9 cellular contexts compared by ENCODE assay signal in genomic region chr3:53495518-53496501, GRCh38. TPM values are rescaled to one million over a fixed set of nuclear protein-coding genes. Genes with fewer than 3 reads are reported as not detected.
DNase-seq lines count a peak whose midpoint lies in the region.
"Had no signal": no experiment of that assay in that cellular context is flagged by ENCODE, and none has a peak within 500 bp of the region (broad histone marks: within the 10 kb centered on the region; RNA-seq: fewer than 3 reads in every experiment).

No MANE protein-coding gene starts in this region.

- H3K4me3 Mint-ChIP-seq in activated T-helper 2 cell treated with anti-CD3 and anti-CD28 coated beads, Interferon-gamma antibody, Interleukin-2, Interleukin-4, amounts not matched to agents 10 μg/mL and 5 μg/mL and 100 μg/mL, durations not matched to agents 14 hours and 24 hours and 36 hours (ENCODE audit: low read depth): peak overlapping the region; percentile 50

- H3K4me3 ChIP-seq in iPS-11a (ENCODE audit: low read depth, low read length) (peak overlapping the region; percentile 41), skeletal muscle satellite cell (ENCODE audit: low read length) (peak overlapping the region; percentile 49)
- H3K4me3 ChIP-seq in effector memory CD4-positive, alpha-beta T cell (ENCODE audit: insufficient read depth, low read depth, low read length, poor library complexity, severe bottlenecking): no peak overlapping the region

- no peak overlapping the region for H3K9ac ChIP-seq in skeletal muscle satellite cell (ENCODE audit: low read depth, low read length)

- no peaks in the 10 kb centered on the region for H3K36me3 Mint-ChIP-seq in activated T-helper 2 cell treated with anti-CD3 and anti-CD28 coated beads, Interferon-gamma antibody, Interleukin-2, Interleukin-4, amounts not matched to agents 10 μg/mL and 5 μg/mL and 100 μg/mL, durations not matched to agents 14 hours and 24 hours and 36 hours (ENCODE audit: low read depth)

- no peak overlapping the region for H3K27ac Mint-ChIP-seq in activated T-helper 2 cell treated with anti-CD3 and anti-CD28 coated beads, Interferon-gamma antibody, Interleukin-2, Interleukin-4, amounts not matched to agents 10 μg/mL and 5 μg/mL and 100 μg/mL, durations not matched to agents 14 hours and 24 hours and 36 hours

- DNase-seq in SHP77 (lab: John Stamatoyannopoulos, UW) (peak; percentile 49 to 52), SHP77 treated with DMSO at 0.1 percent for 48 hours (lab: John Stamatoyannopoulos, UW) (no peak), EL (no peak), NCI-H2029 treated with DMSO at 0.1 percent for 48 hours (lab: John Stamatoyannopoulos, UW) (no peak)
- no peak for DNase-seq in activated T-helper 2 cell treated with anti-CD3 and anti-CD28 coated beads, Interferon-gamma antibody, Interleukin-2, Interleukin-4, amounts not matched to agents 10 μg/mL and 5 μg/mL and 100 μg/mL, durations not matched to agents 14 hours and 24 hours and 36 hours (ENCODE audit: low spot score)
- DNase-seq in effector memory CD4-positive, alpha-beta T cell: no peak

- intact Hi-C loops in activated T-helper 2 cell treated with anti-CD3 and anti-CD28 coated beads, Interferon-gamma antibody, Interleukin-2, Interleukin-4, amounts not matched to agents 10 μg/mL and 5 μg/mL and 100 μg/mL, durations not matched to agents 14 hours and 24 hours and 36 hours (cut with micrococcal nuclease): no loop called here

- H3K27me3 ChIP-seq in skeletal muscle satellite cell (ENCODE audit: control insufficient read depth, insufficient read depth, low read length): peaks cover 74% of the 10 kb centered on the region
- peaks cover 18% of the 10 kb centered on the region for H3K27me3 ChIP-seq in effector memory CD4-positive, alpha-beta T cell (replicated peaks; ENCODE audit: control insufficient read depth, insufficient read depth, low read length, poor library complexity, severe bottlenecking)

- no peaks in the 10 kb centered on the region for H3K4me1 Mint-ChIP-seq in activated T-helper 2 cell treated with anti-CD3 and anti-CD28 coated beads, Interferon-gamma antibody, Interleukin-2, Interleukin-4, amounts not matched to agents 10 μg/mL and 5 μg/mL and 100 μg/mL, durations not matched to agents 14 hours and 24 hours and 36 hours (ENCODE audit: low read depth)

- H3K27ac ChIP-seq in effector memory CD4-positive, alpha-beta T cell (ENCODE audit: insufficient read depth, low read length, poor library complexity, severe bottlenecking): no peak overlapping the region

- H3K9me3 Mint-ChIP-seq in activated T-helper 2 cell treated with anti-CD3 and anti-CD28 coated beads, Interferon-gamma antibody, Interleukin-2, Interleukin-4, amounts not matched to agents 10 μg/mL and 5 μg/mL and 100 μg/mL, durations not matched to agents 14 hours and 24 hours and 36 hours: no peaks in the 10 kb centered on the region

- peaks cover 6% of the 10 kb centered on the region for H3K4me1 ChIP-seq in skeletal muscle satellite cell (ENCODE audit: control insufficient read depth, insufficient read depth, low read length)
- peaks cover 13% of the 10 kb centered on the region for H3K4me1 ChIP-seq in effector memory CD4-positive, alpha-beta T cell (ENCODE audit: control insufficient read depth, insufficient read depth, low read length, poor library complexity, severe bottlenecking)

- peak overlapping the region; percentile 58 for H3K4me2 ChIP-seq in skeletal muscle satellite cell (ENCODE audit: low read length)

- peaks cover 60% of the 10 kb centered on the region for H3K27me3 Mint-ChIP-seq in activated T-helper 2 cell treated with anti-CD3 and anti-CD28 coated beads, Interferon-gamma antibody, Interleukin-2, Interleukin-4, amounts not matched to agents 10 μg/mL and 5 μg/mL and 100 μg/mL, durations not matched to agents 14 hours and 24 hours and 36 hours (ENCODE audit: low read depth)

- H3K9me3 ChIP-seq in skeletal muscle satellite cell (replicated peaks; ENCODE audit: low read length): no peaks in the 10 kb centered on the region
- H3K9me3 ChIP-seq in effector memory CD4-positive, alpha-beta T cell (ENCODE audit: control insufficient read depth, low read length): no peaks in the 10 kb centered on the region

- H3K36me3 ChIP-seq in skeletal muscle satellite cell (ENCODE audit: insufficient read depth, low read length): no peaks in the 10 kb centered on the region
- H3K36me3 ChIP-seq in effector memory CD4-positive, alpha-beta T cell (ENCODE audit: control insufficient read depth, insufficient read depth, low read length): no peaks in the 10 kb centered on the region

RNA-seq across cellular contexts. Expression of gene CACNA1D, which starts 1.4 kb away (rescaled TPM):
- total RNA-seq in activated T-helper 2 cell treated with anti-CD3 and anti-CD28 coated beads, Interferon-gamma antibody, Interleukin-2, Interleukin-4, amounts not matched to agents 10 μg/mL and 5 μg/mL and 100 μg/mL, durations not matched to agents 14 hours and 24 hours and 36 hours: 7.7 and 9.3 TPM in 2 replicates
- 0.22 and 1.0 TPM in 2 replicates for total RNA-seq in skeletal muscle satellite cell (2012; rRNA removed)
- total RNA-seq: myocyte had no signal

Comparison
In these comparisons a context has a peak if more than half of its experiments do, and no peak if none do; other contexts are left out.
1. DNase-seq: peak in SHP77 (2 of 2); none in SHP77 treated with DMSO at 0.1 percent for 48 hours (single experiment), activated T-helper 2 cell treated with anti-CD3 and anti-CD28 coated beads, Interferon-gamma antibody, Interleukin-2, Interleukin-4, amounts not matched to agents 10 μg/mL and 5 μg/mL and 100 μg/mL, durations not matched to agents 14 hours and 24 hours and 36 hours (single experiment), effector memory CD4-positive, alpha-beta T cell (0 of 3), EL (single experiment) and NCI-H2029 treated with DMSO at 0.1 percent for 48 hours (single experiment).